In the genomic region with DNA sequence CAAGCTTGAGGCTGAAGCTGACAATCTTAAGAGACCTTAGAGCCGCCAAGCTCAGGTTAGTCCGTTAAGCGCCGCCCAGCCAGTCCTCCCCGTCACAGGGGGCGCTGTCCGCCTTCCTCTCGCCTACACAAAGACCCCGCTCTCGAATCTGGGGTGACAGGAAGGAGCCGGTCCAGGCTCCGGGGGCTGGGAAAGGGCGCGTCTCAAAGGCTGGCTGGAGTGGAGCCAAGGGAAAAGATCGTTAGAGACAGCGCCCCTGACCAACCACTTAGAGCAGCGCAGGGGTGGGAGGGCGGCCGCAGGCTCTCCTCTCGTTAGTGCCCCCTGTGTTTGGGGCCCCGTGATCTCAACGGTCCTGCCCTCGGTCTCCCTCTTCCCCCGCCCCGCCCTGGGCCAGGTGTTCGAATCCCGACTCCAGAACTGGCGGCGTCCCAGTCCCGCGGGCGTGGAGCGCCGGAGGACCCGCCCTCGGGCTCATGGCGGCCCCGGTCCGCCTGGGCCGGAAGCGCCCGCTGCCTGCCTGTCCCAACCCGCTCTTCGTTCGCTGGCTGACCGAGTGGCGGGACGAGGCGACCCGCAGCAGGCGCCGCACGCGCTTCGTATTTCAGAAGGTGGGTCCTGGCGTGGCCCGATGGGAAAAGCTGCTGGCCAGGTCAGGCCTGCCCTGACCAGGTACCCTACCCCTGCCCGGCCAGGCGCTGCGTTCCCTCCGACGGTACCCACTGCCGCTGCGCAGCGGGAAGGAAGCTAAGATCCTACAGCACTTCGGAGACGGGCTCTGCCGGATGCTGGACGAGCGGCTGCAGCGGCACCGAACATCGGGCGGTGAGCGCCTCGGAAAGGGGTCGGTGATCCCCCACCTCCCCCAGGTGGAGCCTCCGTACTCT, we compare ENCODE assay signal across 8 cellular contexts.
DNase-seq lines count a peak whose midpoint lies in the region; ATAC-seq and TF ChIP-seq lines count a peak whose summit lies in the region.

A gene with protein sequence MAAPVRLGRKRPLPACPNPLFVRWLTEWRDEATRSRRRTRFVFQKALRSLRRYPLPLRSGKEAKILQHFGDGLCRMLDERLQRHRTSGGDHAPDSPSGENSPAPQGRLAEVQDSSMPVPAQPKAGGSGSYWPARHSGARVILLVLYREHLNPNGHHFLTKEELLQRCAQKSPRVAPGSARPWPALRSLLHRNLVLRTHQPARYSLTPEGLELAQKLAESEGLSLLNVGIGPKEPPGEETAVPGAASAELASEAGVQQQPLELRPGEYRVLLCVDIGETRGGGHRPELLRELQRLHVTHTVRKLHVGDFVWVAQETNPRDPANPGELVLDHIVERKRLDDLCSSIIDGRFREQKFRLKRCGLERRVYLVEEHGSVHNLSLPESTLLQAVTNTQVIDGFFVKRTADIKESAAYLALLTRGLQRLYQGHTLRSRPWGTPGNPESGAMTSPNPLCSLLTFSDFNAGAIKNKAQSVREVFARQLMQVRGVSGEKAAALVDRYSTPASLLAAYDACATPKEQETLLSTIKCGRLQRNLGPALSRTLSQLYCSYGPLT (plus strand): TSS at position 156 of the 887 bp plus-strand sequence. CDS start 321 bp downstream, at position 477.

- DNase-seq in COLO668 (lab: John Stamatoyannopoulos, UW; ENCODE audit: unreplicated experiment) (peak; percentile 94), NCI-H1092 treated with DMSO at 0.1 percent for 48 hours (lab: John Stamatoyannopoulos, UW) (peak; percentile 99), germinal center (ENCODE audit: low spot score) (peak; percentile 89), nucleus accumbens (lab: John Stamatoyannopoulos, UW) (peak; percentile 53 to 95 (median 87)), superior temporal gyrus (ENCODE audit: extremely low spot score) (peak; percentile 95)
- DNase-seq in activated naive CD4-positive, alpha-beta T cell treated with anti-CD3 and anti-CD28 coated beads, Interleukin-2, amount 50 U/mL, for 16 hours: peak; percentile 95

- ATAC-seq in GM21786 (IDR thresholded peaks at IDR 0.05; ENCODE audit: unreplicated experiment): peak; percentile 27
- ATAC-seq in SK-N-SH treated with all-trans-retinoic acid at 6 μM for 48 hours: peak; percentile 63

TF ChIP-seq in SK-N-SH treated with all-trans-retinoic acid at 6 μM for 48 hours, 23 proteins besides CTCF, POLR2A, EP300 and RAD21:
- TF ChIP-seq RARB (CRISPR knock-in tag; IDR thresholded peaks at IDR 0.05): no peak
- no peak for TF ChIP-seq CSRNP3 (CRISPR knock-in tag; IDR thresholded peaks at IDR 0.05)
- TF ChIP-seq ARNTL (CRISPR knock-in tag; IDR thresholded peaks at IDR 0.05; ENCODE audit: borderline replicate concordance, low read depth): no peak
- TF ChIP-seq GLIS3 (CRISPR knock-in tag; IDR thresholded peaks at IDR 0.05): no peak
- TF ChIP-seq, protein P1, sequence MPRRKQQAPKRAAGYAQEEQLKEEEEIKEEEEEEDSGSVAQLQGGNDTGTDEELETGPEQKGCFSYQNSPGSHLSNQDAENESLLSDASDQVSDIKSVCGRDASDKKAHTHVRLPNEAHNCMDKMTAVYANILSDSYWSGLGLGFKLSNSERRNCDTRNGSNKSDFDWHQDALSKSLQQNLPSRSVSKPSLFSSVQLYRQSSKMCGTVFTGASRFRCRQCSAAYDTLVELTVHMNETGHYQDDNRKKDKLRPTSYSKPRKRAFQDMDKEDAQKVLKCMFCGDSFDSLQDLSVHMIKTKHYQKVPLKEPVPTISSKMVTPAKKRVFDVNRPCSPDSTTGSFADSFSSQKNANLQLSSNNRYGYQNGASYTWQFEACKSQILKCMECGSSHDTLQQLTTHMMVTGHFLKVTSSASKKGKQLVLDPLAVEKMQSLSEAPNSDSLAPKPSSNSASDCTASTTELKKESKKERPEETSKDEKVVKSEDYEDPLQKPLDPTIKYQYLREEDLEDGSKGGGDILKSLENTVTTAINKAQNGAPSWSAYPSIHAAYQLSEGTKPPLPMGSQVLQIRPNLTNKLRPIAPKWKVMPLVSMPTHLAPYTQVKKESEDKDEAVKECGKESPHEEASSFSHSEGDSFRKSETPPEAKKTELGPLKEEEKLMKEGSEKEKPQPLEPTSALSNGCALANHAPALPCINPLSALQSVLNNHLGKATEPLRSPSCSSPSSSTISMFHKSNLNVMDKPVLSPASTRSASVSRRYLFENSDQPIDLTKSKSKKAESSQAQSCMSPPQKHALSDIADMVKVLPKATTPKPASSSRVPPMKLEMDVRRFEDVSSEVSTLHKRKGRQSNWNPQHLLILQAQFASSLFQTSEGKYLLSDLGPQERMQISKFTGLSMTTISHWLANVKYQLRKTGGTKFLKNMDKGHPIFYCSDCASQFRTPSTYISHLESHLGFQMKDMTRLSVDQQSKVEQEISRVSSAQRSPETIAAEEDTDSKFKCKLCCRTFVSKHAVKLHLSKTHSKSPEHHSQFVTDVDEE (CRISPR knock-in tag; IDR thresholded peaks at IDR 0.05): no peak
- TF ChIP-seq, protein P2, sequence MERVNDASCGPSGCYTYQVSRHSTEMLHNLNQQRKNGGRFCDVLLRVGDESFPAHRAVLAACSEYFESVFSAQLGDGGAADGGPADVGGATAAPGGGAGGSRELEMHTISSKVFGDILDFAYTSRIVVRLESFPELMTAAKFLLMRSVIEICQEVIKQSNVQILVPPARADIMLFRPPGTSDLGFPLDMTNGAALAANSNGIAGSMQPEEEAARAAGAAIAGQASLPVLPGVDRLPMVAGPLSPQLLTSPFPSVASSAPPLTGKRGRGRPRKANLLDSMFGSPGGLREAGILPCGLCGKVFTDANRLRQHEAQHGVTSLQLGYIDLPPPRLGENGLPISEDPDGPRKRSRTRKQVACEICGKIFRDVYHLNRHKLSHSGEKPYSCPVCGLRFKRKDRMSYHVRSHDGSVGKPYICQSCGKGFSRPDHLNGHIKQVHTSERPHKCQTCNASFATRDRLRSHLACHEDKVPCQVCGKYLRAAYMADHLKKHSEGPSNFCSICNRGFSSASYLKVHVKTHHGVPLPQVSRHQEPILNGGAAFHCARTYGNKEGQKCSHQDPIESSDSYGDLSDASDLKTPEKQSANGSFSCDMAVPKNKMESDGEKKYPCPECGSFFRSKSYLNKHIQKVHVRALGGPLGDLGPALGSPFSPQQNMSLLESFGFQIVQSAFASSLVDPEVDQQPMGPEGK (CRISPR knock-in tag; IDR thresholded peaks at IDR 0.05; ENCODE audit: borderline replicate concordance): peak; percentile 31; the same call in 1 of the 2 replicates
- TF ChIP-seq TCF4 (CRISPR knock-in tag; IDR thresholded peaks at IDR 0.05; ENCODE audit: borderline replicate concordance): no peak
- TF ChIP-seq ESRRG (CRISPR knock-in tag; IDR thresholded peaks at IDR 0.05): no peak

Comparison
In these comparisons a context has a peak if more than half of its experiments do, and no peak if none do; other contexts are left out.
1. Peak in every context shown above with its lines: DNase-seq and ATAC-seq.